Comparison of ENCODE assay signal across 1 cellular context in the genomic region with DNA sequence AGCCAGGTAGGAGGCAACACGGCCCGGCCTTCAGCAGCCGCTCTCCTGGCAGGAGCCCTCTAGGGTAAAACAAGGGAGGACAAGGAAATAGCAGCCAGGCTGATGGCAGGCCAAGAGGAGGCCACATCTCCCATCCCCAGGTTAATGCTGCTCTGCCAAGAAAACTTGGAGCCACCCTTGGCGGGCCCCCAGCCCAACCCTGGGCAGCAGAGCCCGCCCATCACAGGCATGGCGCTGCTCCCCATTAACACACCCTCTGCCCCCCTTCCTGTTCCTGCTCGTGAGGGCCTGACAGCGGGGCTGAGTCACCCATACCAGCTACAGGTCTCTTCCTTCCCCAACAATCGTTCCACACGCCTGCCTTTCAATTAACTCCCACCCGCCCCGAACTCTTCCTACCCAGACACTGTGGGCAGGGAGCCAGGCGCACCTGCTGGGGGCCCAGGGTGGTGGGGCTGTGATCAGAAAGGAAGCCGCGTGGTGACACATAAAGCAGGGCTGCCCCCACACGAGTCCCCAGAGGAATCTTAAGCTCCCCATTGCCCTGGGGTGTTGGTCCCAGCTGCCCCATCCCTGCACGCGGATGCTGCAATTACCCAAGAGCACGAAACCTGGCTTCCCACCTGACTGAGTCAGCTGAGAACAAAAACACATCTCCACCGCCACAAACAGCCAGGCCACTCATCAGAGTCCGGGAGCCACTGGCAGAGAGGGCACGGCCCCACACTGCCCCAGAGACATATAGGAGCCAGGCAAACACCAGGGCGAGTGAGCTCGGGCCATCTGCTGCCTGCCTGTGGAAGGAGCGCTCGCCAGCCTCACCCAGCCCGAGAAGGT.
A peak's percentile ranks its signal among the peaks of the same experiment; 100 is the strongest.
TF ChIP-seq lines count a peak whose summit lies in the region.

A gene with protein sequence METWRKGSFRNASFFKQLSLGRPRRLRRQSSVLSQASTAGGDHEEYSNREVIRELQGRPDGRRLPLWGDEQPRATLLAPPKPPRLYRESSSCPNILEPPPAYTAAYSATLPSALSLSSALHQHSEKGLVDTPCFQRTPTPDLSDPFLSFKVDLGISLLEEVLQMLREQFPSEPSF (plus strand): TSS at position 671 of the 837 bp plus-strand sequence. CDS start 516 bp downstream, outside the sequence.

TF ChIP-seq in HCT116, 20 proteins besides CTCF, POLR2A, EP300 and RAD21 (continued from another document):
- 0 out of 2 replicates have a peak, but pooled peaks have one; percentile 6 for TF ChIP-seq SP1 (IDR thresholded peaks at IDR 0.05; ENCODE audit: low read depth)
- TF ChIP-seq FOSL1 (IDR thresholded peaks at IDR 0.05; ENCODE audit: low read depth), result peak; percentile 34; the same call in 1 of the 2 replicates
- TF ChIP-seq EZH2phosphoT487 (IDR thresholded peaks at IDR 0.05; ENCODE audit: borderline replicate concordance), result no peak
